Comparison of ENCODE assay signal across 9 cellular contexts in the genomic region with DNA sequence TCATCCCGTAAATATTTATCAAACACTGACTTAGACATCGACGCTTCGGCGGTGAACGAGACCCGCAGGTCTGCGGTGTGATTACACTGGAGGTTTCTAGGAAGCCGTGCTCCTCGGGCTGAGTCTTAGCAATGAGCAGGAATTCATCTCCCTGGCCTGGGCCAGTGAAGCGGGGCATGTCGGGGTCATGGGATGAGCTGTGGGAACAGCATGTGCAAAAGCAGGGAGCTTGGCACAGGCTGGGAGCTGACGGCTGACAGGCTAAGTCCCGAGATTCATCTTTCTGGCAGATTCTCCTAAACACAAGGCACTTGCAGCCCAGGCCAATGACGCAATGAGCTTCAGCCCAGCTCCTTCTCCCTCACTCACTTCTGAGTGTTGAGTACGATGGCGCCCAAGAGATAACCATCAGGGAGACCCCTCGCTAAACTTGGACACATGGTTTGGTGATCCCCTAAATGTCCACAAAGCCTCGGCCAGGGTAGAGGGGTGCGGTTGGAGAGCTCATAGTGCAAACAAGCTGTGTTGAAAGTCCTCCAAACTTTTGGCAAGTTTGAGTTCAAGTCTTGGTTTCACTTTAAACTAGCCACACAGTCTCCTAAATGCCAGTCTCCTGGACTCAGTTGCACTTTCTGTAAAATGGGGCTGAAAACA. TPM values are rescaled to one million over a fixed set of nuclear protein-coding genes. Genes with fewer than 3 reads are reported as not detected.
DNase-seq lines count a peak whose midpoint lies in the region; ATAC-seq and TF ChIP-seq lines count a peak whose summit lies in the region.
"Had no signal": no experiment of that assay in that cellular context is flagged by ENCODE, and none has a peak within 500 bp of the region (broad histone marks: within the 10 kb centered on the region; RNA-seq: fewer than 3 reads in every experiment).

No MANE protein-coding gene starts in this region.

- H3K27ac ChIP-seq in esophagus (ENCODE audit: low read depth in 2 of 2, low read length in 1 of 2) (peak overlapping the region; percentile 91 to 92), upper lobe of left lung (peak overlapping the region; percentile 57 to 84 (median 74))
- H3K27ac ChIP-seq: SK-N-MC had no signal

- H3K4me3 ChIP-seq in NB4 (ENCODE audit: low read depth, low read length): peak overlapping the region; percentile 48
- H3K4me3 ChIP-seq in esophagus (ENCODE audit: low read depth in 1 of 2, low read length in 2 of 2): no peak overlapping the region
- peak overlapping the region in 2 of 4 donors; percentile 13 to 27 for H3K4me3 ChIP-seq in upper lobe of left lung
- H3K4me3 ChIP-seq: SK-N-MC had no signal

- TF ChIP-seq POLR2A in NB4 (IDR thresholded peaks at IDR 0.05; ENCODE audit: extremely low read depth, insufficient read length): no peak
- TF ChIP-seq POLR2A in upper lobe of left lung (IDR thresholded peaks at IDR 0.05): no peak

- DNase-seq in NB4 (ENCODE audit: low read depth): peak; percentile 72
- DNase-seq in mucosa of gallbladder (ENCODE audit: low spot score): peak; percentile 86
- DNase-seq in upper lobe of left lung: peak in 1 of 2 donors; percentile 52
- DNase-seq in activated CD4-positive, alpha-beta T cell treated with anti-CD3 and anti-CD28 coated beads, Interleukin-2, amount 50 U/mL, for 48 hours: no peak
- no peak for DNase-seq in stimulated activated naive CD8-positive, alpha-beta T cell treated with anti-CD3 and anti-CD28 coated beads, Interleukin-15, Interleukin-2, amounts not matched to agents 100 U/mL and 50 U/mL, for 24 hours
- DNase-seq: activated T-cell treated with anti-CD3 and anti-CD28 coated beads, Interleukin-2, amount 50 U/mL, for 72 hours had no signal

- 57 to 59% methylated on average over 20 of the region's 20 CpGs for WGBS in esophagus, 2 donors
- 48 to 51% methylated on average over 13 to 20 of the region's 20 CpGs for WGBS in upper lobe of left lung, 2 donors

- H3K9me3 ChIP-seq in esophagus (ENCODE audit: control insufficient read depth in 2 of 2, insufficient read depth in 1 of 2, low read depth in 1 of 2, low read length in 1 of 2) (no peaks in the 10 kb centered on the region), upper lobe of left lung (no peaks in the 10 kb centered on the region)

- H3K27me3 ChIP-seq in esophagus (ENCODE audit: control insufficient read depth in 1 of 2, insufficient read depth in 2 of 2, low read length in 2 of 2) (no peaks in the 10 kb centered on the region), upper lobe of left lung (no peaks in the 10 kb centered on the region)

- TF ChIP-seq CTCF in NB4 (IDR thresholded peaks at IDR 0.05; ENCODE audit: low read depth, low read length) (no peak), upper lobe of left lung (IDR thresholded peaks at IDR 0.05) (no peak)

- peaks cover 5 to 10% of the 10 kb centered on the region in 2 donors for H3K4me1 ChIP-seq in esophagus (ENCODE audit: control insufficient read depth in 2 of 2, insufficient read depth in 2 of 2, low read length in 1 of 2)
- H3K4me1 ChIP-seq in upper lobe of left lung: peaks cover 4 to 20% (median 11%) of the 10 kb centered on the region in 4 donors

- ATAC-seq in upper lobe of left lung (ENCODE audit: low FRiP score in 2 of 2) (peak; percentile 64 to 90), HG02588 (IDR thresholded peaks at IDR 0.05; ENCODE audit: unreplicated experiment) (no peak)
- no peak for ATAC-seq in stimulated activated naive CD8-positive, alpha-beta T cell treated with anti-CD3 and anti-CD28 coated beads, Interleukin-15, Interleukin-2, amounts not matched to agents 100 U/mL and 50 U/mL, for 24 hours
- ATAC-seq: activated T-cell treated with anti-CD3 and anti-CD28 coated beads, Interleukin-2, amount 50 U/mL, for 72 hours had no signal

- H3K36me3 ChIP-seq in esophagus (ENCODE audit: control insufficient read depth in 2 of 2, insufficient read depth in 2 of 2, low read length in 1 of 2) (no peaks in the 10 kb centered on the region), upper lobe of left lung (no peaks in the 10 kb centered on the region)

- TF ChIP-seq EP300 in upper lobe of left lung (IDR thresholded peaks at IDR 0.05): peak in 3 of 4 donors; percentile 49 to 99 (median 96)

RNA-seq across cellular contexts. Expression of gene CRISPLD2, which starts 12.8 kb away (rescaled TPM):
- 1 to 10 TPM; 3.7 to 8.8 TPM for polyA plus RNA-seq in esophagus
- 117 TPM for total RNA-seq in mucosa of gallbladder
- total RNA-seq in upper lobe of left lung: 100 to 1,000 TPM in 1 of 6 donors, 10 to 100 TPM in 5; 30.2 to 109 (median 80.8) TPM

Comparison
In these comparisons a context has a peak if more than half of its experiments do, and no peak if none do; other contexts are left out.
1. DNase-seq: peak in NB4 (single experiment) and mucosa of gallbladder (single experiment); none in activated CD4-positive, alpha-beta T cell treated with anti-CD3 and anti-CD28 coated beads, Interleukin-2, amount 50 U/mL, for 48 hours (0 of 2) and stimulated activated naive CD8-positive, alpha-beta T cell treated with anti-CD3 and anti-CD28 coated beads, Interleukin-15, Interleukin-2, amounts not matched to agents 100 U/mL and 50 U/mL, for 24 hours (single experiment).
2. ATAC-seq: peak in upper lobe of left lung (2 of 2); none in HG02588 (single experiment) and stimulated activated naive CD8-positive, alpha-beta T cell treated with anti-CD3 and anti-CD28 coated beads, Interleukin-15, Interleukin-2, amounts not matched to agents 100 U/mL and 50 U/mL, for 24 hours (single experiment).